20 cellular contexts compared by ENCODE assay signal in the genomic region with DNA sequence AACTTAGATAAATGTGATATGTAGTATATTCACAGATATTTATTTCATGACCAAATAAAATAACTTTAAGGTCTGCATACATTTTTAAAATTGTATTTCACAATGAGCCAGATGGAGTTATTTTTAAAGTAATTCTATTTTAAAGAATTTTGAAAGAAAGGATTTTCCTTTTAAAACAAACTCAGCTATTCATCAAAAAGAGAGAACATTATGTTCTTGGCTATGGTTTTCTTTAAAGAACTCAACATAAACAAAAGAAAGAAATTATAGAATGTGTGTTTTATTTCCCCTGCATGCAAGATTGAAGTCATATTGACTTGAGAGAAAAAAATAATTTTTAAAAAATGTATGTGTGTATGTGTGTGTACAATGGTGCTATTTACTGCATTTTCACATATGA.
"Had no signal": no experiment of that assay in that cellular context is flagged by ENCODE, and none has a peak within 500 bp of the region (broad histone marks: within the 10 kb centered on the region; RNA-seq: fewer than 3 reads in every experiment).

No MANE protein-coding gene starts in this region.

- DNase-seq: KBM-7, MV-4-11, NCI-H1048, NCI-H1105, NCI-H1417, NCI-H1436 treated with DMSO at 0.1 percent for 48 hours, NCI-H1694, NCI-H1930, NCI-H2081, NCI-H2107, NCI-H2227 treated with DMSO at 0.1 percent for 48 hours, NCI-H524, NCI-H526 treated with DMSO at 0.1 percent for 48 hours, NCI-H748 treated with DMSO at 0.1 percent for 48 hours, SHP77, SK-N-SH, SW 1271 had no signal

- H3K27ac ChIP-seq: HL-60, RWPE1 had no signal

- H3K9ac ChIP-seq: SK-N-SH had no signal

- H3K9me3 ChIP-seq: SK-N-SH had no signal

- ATAC-seq: Panc1 had no signal
